19 cellular contexts compared by ENCODE assay signal in the genomic region with DNA sequence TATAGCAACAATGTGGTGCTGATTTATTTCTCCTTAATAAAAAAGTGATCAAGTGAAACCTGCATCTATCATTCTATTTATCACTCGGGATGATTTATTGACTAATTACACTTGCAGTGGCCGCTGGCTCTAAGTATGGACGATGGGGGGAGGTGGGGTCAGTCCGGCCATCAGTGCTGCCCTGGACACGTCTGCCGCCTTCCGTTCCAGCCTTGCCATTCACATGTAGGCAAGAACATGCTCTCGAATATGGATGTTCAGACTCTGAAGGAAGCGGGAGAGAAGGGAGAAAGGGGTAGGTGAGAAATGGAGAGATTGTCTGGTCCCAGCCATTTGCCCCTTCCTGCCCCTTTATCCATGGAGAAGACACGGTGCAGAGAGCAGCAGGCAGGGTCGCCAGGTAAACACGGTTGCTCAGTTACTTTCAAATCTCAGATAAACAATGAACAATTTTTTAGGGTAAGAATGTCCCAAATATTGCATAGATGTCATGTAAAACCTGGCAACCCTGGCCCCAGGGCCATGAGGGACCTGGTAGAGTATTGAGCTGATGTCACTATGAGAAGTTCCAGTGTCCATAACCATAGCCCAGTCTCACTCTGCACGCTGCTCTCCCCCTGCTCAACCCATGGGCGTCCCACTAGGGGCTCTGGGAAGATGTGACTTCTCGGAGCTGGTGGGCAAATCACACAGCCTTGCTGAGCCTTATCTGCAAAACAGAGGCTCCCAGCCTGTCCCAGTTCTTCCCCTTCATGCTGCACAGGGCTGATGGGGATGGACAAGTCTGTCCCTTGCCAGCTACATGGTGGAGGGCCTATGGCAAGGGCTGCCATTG.
DNase-seq lines count a peak whose midpoint lies in the region; ATAC-seq and TF ChIP-seq lines count a peak whose summit lies in the region.
"Had no signal": no experiment of that assay in that cellular context is flagged by ENCODE, and none has a peak within 500 bp of the region (broad histone marks: within the 10 kb centered on the region; RNA-seq: fewer than 3 reads in every experiment).

No MANE protein-coding gene starts in this region.

- H3K4me1 Mint-ChIP-seq in activated CD8-positive, alpha-beta T cell treated with anti-CD3 and anti-CD28 coated beads, Interleukin-2, amount 10 ng/mL, durations not matched to agents 7 days and 5 days (ENCODE audit: low read depth), result peaks cover 12% of the 10 kb centered on the region
- H3K4me1 Mint-ChIP-seq in activated CD8-positive, alpha-beta T cell treated with anti-CD3 and anti-CD28 coated beads for 36 hours (ENCODE audit: low read depth), result peaks cover 8% of the 10 kb centered on the region
- peaks cover 45% of the 10 kb centered on the region for H3K4me1 Mint-ChIP-seq in nephron progenitor cell

- H3K36me3 ChIP-seq in colonic mucosa, result no peaks in the 10 kb centered on the region
- H3K36me3 ChIP-seq in right atrium auricular region, result no peaks in the 10 kb centered on the region
- H3K36me3 ChIP-seq: HAP-1, MG63 had no signal

- H3K27me3 Mint-ChIP-seq in activated CD8-positive, alpha-beta T cell treated with anti-CD3 and anti-CD28 coated beads, Interleukin-2, amount 10 ng/mL, durations not matched to agents 7 days and 5 days (ENCODE audit: low read depth), result peaks cover 15% of the 10 kb centered on the region
- no peaks in the 10 kb centered on the region for H3K27me3 Mint-ChIP-seq in activated CD8-positive, alpha-beta T cell treated with anti-CD3 and anti-CD28 coated beads for 36 hours
- H3K27me3 Mint-ChIP-seq in nephron progenitor cell (ENCODE audit: low read depth, poor library complexity), result peaks cover 27% of the 10 kb centered on the region

- no peaks in the 10 kb centered on the region for H3K4me1 ChIP-seq in colonic mucosa
- no peaks in the 10 kb centered on the region for H3K4me1 ChIP-seq in right atrium auricular region
- H3K4me1 ChIP-seq: HAP-1 had no signal

- no peak overlapping the region for H3K4me3 ChIP-seq in colonic mucosa
- no peak overlapping the region for H3K4me3 ChIP-seq in right atrium auricular region
- H3K4me3 ChIP-seq: GM23248, HAP-1, MG63 had no signal

- H3K9me3 ChIP-seq in colonic mucosa, result no peaks in the 10 kb centered on the region
- peaks cover 0 to 4% of the 10 kb centered on the region in 2 donors for H3K9me3 ChIP-seq in right atrium auricular region
- H3K9me3 ChIP-seq: HAP-1 had no signal

- peaks cover 4% of the 10 kb centered on the region for H3K9me3 Mint-ChIP-seq in activated CD8-positive, alpha-beta T cell treated with anti-CD3 and anti-CD28 coated beads, Interleukin-2, amount 10 ng/mL, durations not matched to agents 7 days and 5 days (ENCODE audit: insufficient read depth)
- no peaks in the 10 kb centered on the region for H3K9me3 Mint-ChIP-seq in activated CD8-positive, alpha-beta T cell treated with anti-CD3 and anti-CD28 coated beads for 36 hours
- peaks cover 14% of the 10 kb centered on the region for H3K9me3 Mint-ChIP-seq in nephron progenitor cell

- POLR2A ChIA-PET in activated CD8-positive, alpha-beta T cell treated with anti-CD3 and anti-CD28 coated beads, Interleukin-2, amount 10 ng/mL, durations not matched to agents 7 days and 5 days (lab: Charles Lee), result no interaction called here
- POLR2A ChIA-PET in activated CD8-positive, alpha-beta T cell treated with anti-CD3 and anti-CD28 coated beads for 36 hours (lab: Charles Lee), result no interaction called here

- H3K36me3 Mint-ChIP-seq in activated CD8-positive, alpha-beta T cell treated with anti-CD3 and anti-CD28 coated beads, Interleukin-2, amount 10 ng/mL, durations not matched to agents 7 days and 5 days (ENCODE audit: low read depth), result no peaks in the 10 kb centered on the region
- H3K36me3 Mint-ChIP-seq in activated CD8-positive, alpha-beta T cell treated with anti-CD3 and anti-CD28 coated beads for 36 hours (ENCODE audit: low read depth), result no peaks in the 10 kb centered on the region
- peaks cover 5% of the 10 kb centered on the region for H3K36me3 Mint-ChIP-seq in nephron progenitor cell (ENCODE audit: low read depth)

- no peak overlapping the region for H3K9ac ChIP-seq in colonic mucosa (ENCODE audit: low read depth in 2 of 2, low read length in 2 of 2)
- H3K9ac ChIP-seq: GM23248 had no signal

- H3K27me3 ChIP-seq in colonic mucosa (no peaks in the 10 kb centered on the region), right atrium auricular region (no peaks in the 10 kb centered on the region)
- H3K27me3 ChIP-seq: MG63 had no signal

- CTCF ChIA-PET in activated CD8-positive, alpha-beta T cell treated with anti-CD3 and anti-CD28 coated beads, Interleukin-2, amount 10 ng/mL, durations not matched to agents 7 days and 5 days (lab: Charles Lee), result interaction anchor here (1.4 to 2.3 kb wide), 2 partner anchors 215 to 218 kb away, joined by 3 to 9 read pairs; no protein-coding TSS in a partner anchor
- CTCF ChIA-PET in activated CD8-positive, alpha-beta T cell treated with anti-CD3 and anti-CD28 coated beads for 36 hours (lab: Charles Lee), result interaction anchor here (1.0 kb wide), 2 partner anchors 216 kb away, joined by 3 to 5 read pairs; no protein-coding TSS in a partner anchor

- intact Hi-C loops in activated CD8-positive, alpha-beta T cell treated with anti-CD3 and anti-CD28 coated beads for 36 hours (cut with micrococcal nuclease), result no loop called here
- intact Hi-C loops in colonic mucosa (cut with DNase I), result loop anchor here (10.0 kb wide), 1 partner anchor 1062 kb away; no protein-coding TSS in a partner anchor

- no peak overlapping the region for H3K27ac Mint-ChIP-seq in activated CD8-positive, alpha-beta T cell treated with anti-CD3 and anti-CD28 coated beads, Interleukin-2, amount 10 ng/mL, durations not matched to agents 7 days and 5 days
- no peak overlapping the region for H3K27ac Mint-ChIP-seq in activated CD8-positive, alpha-beta T cell treated with anti-CD3 and anti-CD28 coated beads for 36 hours
- H3K27ac Mint-ChIP-seq in nephron progenitor cell, result no peak overlapping the region

- no peak for ATAC-seq in activated CD8-positive, alpha-beta T cell treated with anti-CD3 and anti-CD28 coated beads, Interleukin-2, amount 10 ng/mL, durations not matched to agents 7 days and 5 days
- no peak for ATAC-seq in activated CD8-positive, alpha-beta T cell treated with anti-CD3 and anti-CD28 coated beads for 36 hours

- H3K4me3 Mint-ChIP-seq in activated CD8-positive, alpha-beta T cell treated with anti-CD3 and anti-CD28 coated beads, Interleukin-2, amount 10 ng/mL, durations not matched to agents 7 days and 5 days, result no peak overlapping the region
- no peak overlapping the region for H3K4me3 Mint-ChIP-seq in activated CD8-positive, alpha-beta T cell treated with anti-CD3 and anti-CD28 coated beads for 36 hours
- H3K4me3 Mint-ChIP-seq in nephron progenitor cell, result no peak overlapping the region

- peak; percentile 15 for DNase-seq in activated CD8-positive, alpha-beta T cell treated with anti-CD3 and anti-CD28 coated beads, Interleukin-2, amount 10 ng/mL, durations not matched to agents 7 days and 5 days
- DNase-seq in activated CD8-positive, alpha-beta T cell treated with anti-CD3 and anti-CD28 coated beads for 36 hours, result no peak
- peak; percentile 10 for DNase-seq in colonic mucosa
- peak; percentile 24 for DNase-seq in nephron progenitor cell
- no peak for DNase-seq in right atrium auricular region (ENCODE audit: low spot score)
- no peak for DNase-seq in NCI-H1092 (lab: John Stamatoyannopoulos, UW)
- DNase-seq in cortex of kidney (lab: John Stamatoyannopoulos, UW), result no peak
- DNase-seq in GM10266 (ENCODE audit: extremely low spot score), result no peak
- DNase-seq: DMS79 treated with DMSO at 0.1 percent for 48 hours; GM23248; MG63; NCI-H1048; NCI-H146; NCI-H2029 treated with DMSO at 0.1 percent for 48 hours; NCI-H748 treated with DMSO at 0.1 percent for 48 hours; NK-92 treated with Interleukin-12 subunit alpha and Interleukin-12 subunit beta, amount 100 ng/mL, for 24 hours; SIG-M5 had no signal

- no peak for TF ChIP-seq CTCF in activated CD8-positive, alpha-beta T cell treated with anti-CD3 and anti-CD28 coated beads for 36 hours (IDR thresholded peaks at IDR 0.05)
- TF ChIP-seq CTCF in colonic mucosa (IDR thresholded peaks at IDR 0.05), result no peak
- TF ChIP-seq CTCF in nephron progenitor cell (IDR thresholded peaks at IDR 0.05), result no peak
- no peak for TF ChIP-seq CTCF in right atrium auricular region (IDR thresholded peaks at IDR 0.05)
- no peak for TF ChIP-seq CTCF in GM10266 (IDR thresholded peaks at IDR 0.05; ENCODE audit: control insufficient read depth, insufficient read depth, low read depth, missing control alignments)

- H3K27ac ChIP-seq in colonic mucosa (no peak overlapping the region), right atrium auricular region (no peak overlapping the region)
- H3K27ac ChIP-seq: 22Rv1, GM23248 had no signal

Comparison
In these comparisons a context has a peak if more than half of its experiments do, and no peak if none do; other contexts are left out.
1. DNase-seq: peak in activated CD8-positive, alpha-beta T cell treated with anti-CD3 and anti-CD28 coated beads, Interleukin-2, amount 10 ng/mL, durations not matched to agents 7 days and 5 days (single experiment), colonic mucosa (single experiment) and nephron progenitor cell (single experiment); none in activated CD8-positive, alpha-beta T cell treated with anti-CD3 and anti-CD28 coated beads for 36 hours (single experiment), right atrium auricular region (single experiment), NCI-H1092 (single experiment), cortex of kidney (single experiment) and GM10266 (single experiment).